Comparison of ENCODE assay signal across 8 cellular contexts in genomic region chr11:93543292-93543977, GRCh38. TPM values are rescaled to one million over a fixed set of nuclear protein-coding genes. Genes with fewer than 3 reads are reported as not detected.
DNase-seq lines count a peak whose midpoint lies in the region; ATAC-seq, FAIRE-seq and TF ChIP-seq lines count a peak whose summit lies in the region.

Gene SMCO4 (minus strand): TSS chr11:93543391. CDS start chr11:93479189, 64,202 bp downstream.

- H3K4me3 ChIP-seq in BE2C (ENCODE audit: low read depth, low read length) (peak within 1 kb of the TSS; percentile 84), choroid plexus epithelial cell (ENCODE audit: low read depth, low read length) (peak within 1 kb of the TSS; percentile 72)

- H3K27me3 ChIP-seq in BE2C (no peaks in the 10 kb centered on the region), layer of hippocampus (ENCODE audit: control insufficient read depth, insufficient read depth, low read length) (no peaks in the 10 kb centered on the region)

- TF ChIP-seq CTCF in BE2C (IDR thresholded peaks at IDR 0.05; ENCODE audit: low read depth, low read length) (peak; percentile 69), choroid plexus epithelial cell (conservative IDR thresholded peaks at IDR 0.05; ENCODE audit: low read depth, low read length) (peak; percentile 59)

- peaks cover 9% of the 10 kb centered on the region for H3K4me1 ChIP-seq in BE2C

- H3K36me3 ChIP-seq in BE2C: no peaks in the 10 kb centered on the region

- no peaks in the 10 kb centered on the region for H3K9me3 ChIP-seq in BE2C

- DNase-seq in BE2C (peak; percentile 92), GM19239 (ENCODE audit: insufficient read length, low spot score) (peak; percentile 86), NCI-H460 (ENCODE audit: extremely low read depth, low read depth) (peak; percentile 61), choroid plexus epithelial cell (ENCODE audit: low read depth) (peak; percentile 74)
- DNase-seq in activated CD4-positive, alpha-beta T cell treated with anti-CD3 and anti-CD28 coated beads for 24 hours (ENCODE audit: low read depth in 2 of 2): peak; percentile 49 to 57
- DNase-seq in stimulated activated CD4-positive, alpha-beta T cell treated with anti-CD3 and anti-CD28 coated beads, Interleukin-1b, Interleukin-23, amount 100 ng/mL, for 4 hours (ENCODE audit: low read depth in 2 of 2): peak; percentile 54 to 67

- H3K27ac ChIP-seq in layer of hippocampus (ENCODE audit: low read depth, low read length): peak within 1 kb of the TSS; percentile 55

- peak; percentile 68 for ATAC-seq in HG03439 (IDR thresholded peaks at IDR 0.05; ENCODE audit: unreplicated experiment)

- FAIRE-seq in GM19239 (lab: Jason Lieb, UNC): peak; percentile 78

RNA-seq across cellular contexts. Expression of gene SMCO4, which starts in this region (rescaled TPM):
- 83.5 TPM for polyA plus RNA-seq in BE2C (2012; ENCODE audit: insufficient read depth, insufficient read length, low read depth)
- total RNA-seq in NCI-H460 (2014; rRNA removed; shearing (Covaris generic)): 7.6 and 8.5 TPM in 2 replicates
- 16.1 and 18.8 TPM in 2 replicates for polyA plus RNA-seq in NCI-H460 (2014; cell fraction: nucleus; rRNA removed)

Comparison
In these comparisons a context has a peak if more than half of its experiments do, and no peak if none do; other contexts are left out.
1. Peak in every context shown above with its lines: DNase-seq, ATAC-seq, H3K4me3 ChIP-seq and H3K27ac ChIP-seq.